Comparison of ENCODE assay signal across 1 cellular context in the genomic region with DNA sequence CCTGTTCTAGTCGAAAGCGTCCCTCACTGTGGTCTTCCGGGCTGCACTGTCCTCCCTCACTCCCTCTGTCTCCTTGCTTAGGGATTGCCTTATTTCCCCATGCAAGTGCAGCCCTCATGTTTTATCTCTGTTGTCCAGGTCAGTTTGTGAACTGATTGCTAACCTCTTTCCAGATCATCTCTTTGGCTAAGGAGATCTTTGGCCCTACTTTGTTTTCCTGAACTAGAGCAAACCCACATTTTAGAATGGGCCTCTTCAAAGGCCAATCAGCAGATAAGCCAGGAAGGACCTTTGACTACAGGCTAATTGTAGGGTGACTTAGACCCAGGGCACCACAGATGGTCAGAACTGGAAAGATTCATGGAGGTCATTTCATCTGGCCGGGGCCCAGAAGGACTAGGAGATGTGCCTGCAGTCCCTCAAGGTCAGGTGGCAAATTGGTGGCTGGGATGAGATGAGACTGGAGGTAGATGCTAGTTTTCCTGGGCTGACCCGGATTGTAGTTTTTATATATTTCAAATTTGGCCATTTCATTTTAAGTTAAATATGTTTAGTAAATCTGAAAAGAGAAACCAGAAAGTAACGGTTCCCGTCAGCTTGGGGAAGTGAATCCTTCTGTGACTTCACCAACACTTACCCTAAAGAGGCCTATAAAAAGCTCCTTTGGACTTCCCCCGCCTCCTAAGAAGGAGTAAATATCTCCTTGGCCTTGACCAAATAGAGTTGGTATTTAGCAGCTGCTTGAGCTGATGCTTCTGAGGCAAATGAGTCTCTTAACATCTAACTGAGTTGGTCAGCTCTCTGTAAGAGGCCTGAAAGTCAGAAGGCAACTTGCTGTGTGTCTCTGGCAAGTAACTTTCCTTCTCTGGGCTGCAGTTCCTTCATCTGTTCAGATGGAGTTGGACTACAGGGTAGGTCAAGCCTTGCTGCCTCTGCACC.
TF ChIP-seq lines count a peak whose summit lies in the region.

No MANE protein-coding gene starts in this region.

TF ChIP-seq in HepG2, 621 proteins besides CTCF, POLR2A, EP300 and RAD21 (continued from another document and continues in another):
- no peak for TF ChIP-seq IKZF4 (CRISPR knock-in tag; IDR thresholded peaks at IDR 0.05; ENCODE audit: borderline replicate concordance, low read depth, not compliant biosample characterization)
- no peak for TF ChIP-seq ZNF33A (CRISPR knock-in tag; IDR thresholded peaks at IDR 0.05; ENCODE audit: borderline replicate concordance)
- no peak for TF ChIP-seq ZNF468 (CRISPR knock-in tag; IDR thresholded peaks at IDR 0.05)
- peak; percentile 55; the same call in 1 of the 2 replicates for TF ChIP-seq KDM1A (CRISPR knock-in tag; IDR thresholded peaks at IDR 0.05)
- no peak for TF ChIP-seq MED8 (CRISPR knock-in tag; IDR thresholded peaks at IDR 0.05; ENCODE audit: insufficient replicate concordance)
- peak; percentile 95 for TF ChIP-seq TBX2 (CRISPR knock-in tag; IDR thresholded peaks at IDR 0.05; ENCODE audit: borderline replicate concordance)
- TF ChIP-seq STAT5B (CRISPR knock-in tag; IDR thresholded peaks at IDR 0.05) = no peak
- no peak for TF ChIP-seq MTF1 (CRISPR knock-in tag; IDR thresholded peaks at IDR 0.05)
- peak; percentile 62; the same call in 1 of the 2 replicates for TF ChIP-seq ZSCAN31 (CRISPR knock-in tag; IDR thresholded peaks at IDR 0.05; ENCODE audit: low read depth)
- TF ChIP-seq, protein P1, sequence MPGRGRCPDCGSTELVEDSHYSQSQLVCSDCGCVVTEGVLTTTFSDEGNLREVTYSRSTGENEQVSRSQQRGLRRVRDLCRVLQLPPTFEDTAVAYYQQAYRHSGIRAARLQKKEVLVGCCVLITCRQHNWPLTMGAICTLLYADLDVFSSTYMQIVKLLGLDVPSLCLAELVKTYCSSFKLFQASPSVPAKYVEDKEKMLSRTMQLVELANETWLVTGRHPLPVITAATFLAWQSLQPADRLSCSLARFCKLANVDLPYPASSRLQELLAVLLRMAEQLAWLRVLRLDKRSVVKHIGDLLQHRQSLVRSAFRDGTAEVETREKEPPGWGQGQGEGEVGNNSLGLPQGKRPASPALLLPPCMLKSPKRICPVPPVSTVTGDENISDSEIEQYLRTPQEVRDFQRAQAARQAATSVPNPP (CRISPR knock-in tag; IDR thresholded peaks at IDR 0.05) = no peak; the same call in 1 of the 2 replicates
- no peak for TF ChIP-seq CHCHD3 (CRISPR knock-in tag; IDR thresholded peaks at IDR 0.05)
- no peak for TF ChIP-seq ZNF333 (CRISPR knock-in tag; IDR thresholded peaks at IDR 0.05; ENCODE audit: borderline replicate concordance)
- TF ChIP-seq, protein P2, sequence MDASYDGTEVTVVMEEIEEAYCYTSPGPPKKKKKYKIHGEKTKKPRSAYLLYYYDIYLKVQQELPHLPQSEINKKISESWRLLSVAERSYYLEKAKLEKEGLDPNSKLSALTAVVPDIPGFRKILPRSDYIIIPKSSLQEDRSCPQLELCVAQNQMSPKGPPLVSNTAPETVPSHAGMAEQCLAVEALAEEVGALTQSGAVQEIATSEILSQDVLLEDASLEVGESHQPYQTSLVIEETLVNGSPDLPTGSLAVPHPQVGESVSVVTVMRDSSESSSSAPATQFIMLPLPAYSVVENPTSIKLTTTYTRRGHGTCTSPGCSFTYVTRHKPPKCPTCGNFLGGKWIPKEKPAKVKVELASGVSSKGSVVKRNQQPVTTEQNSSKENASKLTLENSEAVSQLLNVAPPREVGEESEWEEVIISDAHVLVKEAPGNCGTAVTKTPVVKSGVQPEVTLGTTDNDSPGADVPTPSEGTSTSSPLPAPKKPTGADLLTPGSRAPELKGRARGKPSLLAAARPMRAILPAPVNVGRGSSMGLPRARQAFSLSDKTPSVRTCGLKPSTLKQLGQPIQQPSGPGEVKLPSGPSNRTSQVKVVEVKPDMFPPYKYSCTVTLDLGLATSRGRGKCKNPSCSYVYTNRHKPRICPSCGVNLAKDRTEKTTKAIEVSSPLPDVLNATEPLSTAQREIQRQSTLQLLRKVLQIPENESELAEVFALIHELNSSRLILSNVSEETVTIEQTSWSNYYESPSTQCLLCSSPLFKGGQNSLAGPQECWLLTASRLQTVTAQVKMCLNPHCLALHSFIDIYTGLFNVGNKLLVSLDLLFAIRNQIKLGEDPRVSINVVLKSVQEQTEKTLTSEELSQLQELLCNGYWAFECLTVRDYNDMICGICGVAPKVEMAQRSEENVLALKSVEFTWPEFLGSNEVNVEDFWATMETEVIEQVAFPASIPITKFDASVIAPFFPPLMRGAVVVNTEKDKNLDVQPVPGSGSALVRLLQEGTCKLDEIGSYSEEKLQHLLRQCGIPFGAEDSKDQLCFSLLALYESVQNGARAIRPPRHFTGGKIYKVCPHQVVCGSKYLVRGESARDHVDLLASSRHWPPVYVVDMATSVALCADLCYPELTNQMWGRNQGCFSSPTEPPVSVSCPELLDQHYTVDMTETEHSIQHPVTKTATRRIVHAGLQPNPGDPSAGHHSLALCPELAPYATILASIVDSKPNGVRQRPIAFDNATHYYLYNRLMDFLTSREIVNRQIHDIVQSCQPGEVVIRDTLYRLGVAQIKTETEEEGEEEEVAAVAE (CRISPR knock-in tag; IDR thresholded peaks at IDR 0.05; ENCODE audit: borderline replicate concordance) = 0 out of 2 replicates have a peak, but pooled peaks have one; percentile 10
- TF ChIP-seq ZNF615 (CRISPR knock-in tag; IDR thresholded peaks at IDR 0.05; ENCODE audit: borderline replicate concordance) = no peak
- peak; percentile 77; the same call in 1 of the 2 replicates for TF ChIP-seq ZNF296 (CRISPR knock-in tag; conservative IDR thresholded peaks at IDR 0.05)
- no peak for TF ChIP-seq KDM5B (CRISPR knock-in tag; IDR thresholded peaks at IDR 0.05; ENCODE audit: borderline replicate concordance)
- TF ChIP-seq ZNF773 (CRISPR knock-in tag; IDR thresholded peaks at IDR 0.05; ENCODE audit: borderline replicate concordance) = no peak
- no peak; the same call in 1 of the 2 replicates for TF ChIP-seq SMAD1 (CRISPR knock-in tag; IDR thresholded peaks at IDR 0.05; ENCODE audit: borderline replicate concordance, low read depth)
- 0 out of 2 replicates have a peak, but pooled peaks have one; percentile 61 for TF ChIP-seq ZNF501 (CRISPR knock-in tag; IDR thresholded peaks at IDR 0.05)
- TF ChIP-seq ZMYM4 (CRISPR knock-in tag; IDR thresholded peaks at IDR 0.05) = peak; percentile 90
- TF ChIP-seq ZNF124 (CRISPR knock-in tag; IDR thresholded peaks at IDR 0.05) = no peak
- no peak for TF ChIP-seq ZNF282 (IDR thresholded peaks at IDR 0.05; ENCODE audit: partially characterized antibody)
- TF ChIP-seq, protein P3, sequence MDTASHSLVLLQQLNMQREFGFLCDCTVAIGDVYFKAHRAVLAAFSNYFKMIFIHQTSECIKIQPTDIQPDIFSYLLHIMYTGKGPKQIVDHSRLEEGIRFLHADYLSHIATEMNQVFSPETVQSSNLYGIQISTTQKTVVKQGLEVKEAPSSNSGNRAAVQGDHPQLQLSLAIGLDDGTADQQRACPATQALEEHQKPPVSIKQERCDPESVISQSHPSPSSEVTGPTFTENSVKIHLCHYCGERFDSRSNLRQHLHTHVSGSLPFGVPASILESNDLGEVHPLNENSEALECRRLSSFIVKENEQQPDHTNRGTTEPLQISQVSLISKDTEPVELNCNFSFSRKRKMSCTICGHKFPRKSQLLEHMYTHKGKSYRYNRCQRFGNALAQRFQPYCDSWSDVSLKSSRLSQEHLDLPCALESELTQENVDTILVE (CRISPR knock-in tag; IDR thresholded peaks at IDR 0.05) = peak; percentile 75; the same call in 1 of the 2 replicates
- peak; percentile 64; the same call in 1 of the 2 replicates for TF ChIP-seq REPIN1 (CRISPR knock-in tag; IDR thresholded peaks at IDR 0.05; ENCODE audit: borderline replicate concordance, low read depth)
- TF ChIP-seq NR2F1 (CRISPR knock-in tag; IDR thresholded peaks at IDR 0.05) = peak; percentile 67 to 79; a peak in 3 of 4 replicates
- TF ChIP-seq, protein P4, sequence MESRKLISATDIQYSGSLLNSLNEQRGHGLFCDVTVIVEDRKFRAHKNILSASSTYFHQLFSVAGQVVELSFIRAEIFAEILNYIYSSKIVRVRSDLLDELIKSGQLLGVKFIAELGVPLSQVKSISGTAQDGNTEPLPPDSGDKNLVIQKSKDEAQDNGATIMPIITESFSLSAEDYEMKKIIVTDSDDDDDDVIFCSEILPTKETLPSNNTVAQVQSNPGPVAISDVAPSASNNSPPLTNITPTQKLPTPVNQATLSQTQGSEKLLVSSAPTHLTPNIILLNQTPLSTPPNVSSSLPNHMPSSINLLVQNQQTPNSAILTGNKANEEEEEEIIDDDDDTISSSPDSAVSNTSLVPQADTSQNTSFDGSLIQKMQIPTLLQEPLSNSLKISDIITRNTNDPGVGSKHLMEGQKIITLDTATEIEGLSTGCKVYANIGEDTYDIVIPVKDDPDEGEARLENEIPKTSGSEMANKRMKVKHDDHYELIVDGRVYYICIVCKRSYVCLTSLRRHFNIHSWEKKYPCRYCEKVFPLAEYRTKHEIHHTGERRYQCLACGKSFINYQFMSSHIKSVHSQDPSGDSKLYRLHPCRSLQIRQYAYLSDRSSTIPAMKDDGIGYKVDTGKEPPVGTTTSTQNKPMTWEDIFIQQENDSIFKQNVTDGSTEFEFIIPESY (CRISPR knock-in tag; IDR thresholded peaks at IDR 0.05) = no peak
- TF ChIP-seq FOSL1 (CRISPR knock-in tag; IDR thresholded peaks at IDR 0.05; ENCODE audit: borderline replicate concordance) = no peak
- TF ChIP-seq MAFF (IDR thresholded peaks at IDR 0.05; ENCODE audit: low read depth, low read length) = no peak
- no peak for TF ChIP-seq IKZF1 (IDR thresholded peaks at IDR 0.05)
- no peak for TF ChIP-seq CHD2 (IDR thresholded peaks at IDR 0.05; ENCODE audit: low read depth, low read length)
- TF ChIP-seq AGO1 (IDR thresholded peaks at IDR 0.05; ENCODE audit: low read depth, low read length, poor library complexity, severe bottlenecking) = no peak
- TF ChIP-seq SALL2 (CRISPR knock-in tag; IDR thresholded peaks at IDR 0.05) = no peak
- TF ChIP-seq, protein P5, sequence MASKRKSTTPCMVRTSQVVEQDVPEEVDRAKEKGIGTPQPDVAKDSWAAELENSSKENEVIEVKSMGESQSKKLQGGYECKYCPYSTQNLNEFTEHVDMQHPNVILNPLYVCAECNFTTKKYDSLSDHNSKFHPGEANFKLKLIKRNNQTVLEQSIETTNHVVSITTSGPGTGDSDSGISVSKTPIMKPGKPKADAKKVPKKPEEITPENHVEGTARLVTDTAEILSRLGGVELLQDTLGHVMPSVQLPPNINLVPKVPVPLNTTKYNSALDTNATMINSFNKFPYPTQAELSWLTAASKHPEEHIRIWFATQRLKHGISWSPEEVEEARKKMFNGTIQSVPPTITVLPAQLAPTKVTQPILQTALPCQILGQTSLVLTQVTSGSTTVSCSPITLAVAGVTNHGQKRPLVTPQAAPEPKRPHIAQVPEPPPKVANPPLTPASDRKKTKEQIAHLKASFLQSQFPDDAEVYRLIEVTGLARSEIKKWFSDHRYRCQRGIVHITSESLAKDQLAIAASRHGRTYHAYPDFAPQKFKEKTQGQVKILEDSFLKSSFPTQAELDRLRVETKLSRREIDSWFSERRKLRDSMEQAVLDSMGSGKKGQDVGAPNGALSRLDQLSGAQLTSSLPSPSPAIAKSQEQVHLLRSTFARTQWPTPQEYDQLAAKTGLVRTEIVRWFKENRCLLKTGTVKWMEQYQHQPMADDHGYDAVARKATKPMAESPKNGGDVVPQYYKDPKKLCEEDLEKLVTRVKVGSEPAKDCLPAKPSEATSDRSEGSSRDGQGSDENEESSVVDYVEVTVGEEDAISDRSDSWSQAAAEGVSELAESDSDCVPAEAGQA (IDR thresholded peaks at IDR 0.05; ENCODE audit: low read depth) = peak; percentile 64; the same call in 1 of the 2 replicates
- TF ChIP-seq, protein P5 (CRISPR knock-in tag; IDR thresholded peaks at IDR 0.05; ENCODE audit: borderline replicate concordance) = no peak
- TF ChIP-seq SP1 (IDR thresholded peaks at IDR 0.05) = no peak
- 0 out of 2 replicates have a peak, but pooled peaks have one; percentile 37 for TF ChIP-seq SP1 (CRISPR knock-in tag; IDR thresholded peaks at IDR 0.05)
- no peak for TF ChIP-seq ZNF251 (CRISPR knock-in tag; IDR thresholded peaks at IDR 0.05)
- TF ChIP-seq, protein P6, sequence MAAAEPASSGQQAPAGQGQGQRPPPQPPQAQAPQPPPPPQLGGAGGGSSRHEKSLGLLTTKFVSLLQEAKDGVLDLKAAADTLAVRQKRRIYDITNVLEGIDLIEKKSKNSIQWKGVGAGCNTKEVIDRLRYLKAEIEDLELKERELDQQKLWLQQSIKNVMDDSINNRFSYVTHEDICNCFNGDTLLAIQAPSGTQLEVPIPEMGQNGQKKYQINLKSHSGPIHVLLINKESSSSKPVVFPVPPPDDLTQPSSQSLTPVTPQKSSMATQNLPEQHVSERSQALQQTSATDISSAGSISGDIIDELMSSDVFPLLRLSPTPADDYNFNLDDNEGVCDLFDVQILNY (CRISPR knock-in tag; conservative IDR thresholded peaks at IDR 0.05) = no peak
- no peak for TF ChIP-seq ZNF83 (CRISPR knock-in tag; IDR thresholded peaks at IDR 0.05; ENCODE audit: borderline replicate concordance)
- TF ChIP-seq, protein P7, sequence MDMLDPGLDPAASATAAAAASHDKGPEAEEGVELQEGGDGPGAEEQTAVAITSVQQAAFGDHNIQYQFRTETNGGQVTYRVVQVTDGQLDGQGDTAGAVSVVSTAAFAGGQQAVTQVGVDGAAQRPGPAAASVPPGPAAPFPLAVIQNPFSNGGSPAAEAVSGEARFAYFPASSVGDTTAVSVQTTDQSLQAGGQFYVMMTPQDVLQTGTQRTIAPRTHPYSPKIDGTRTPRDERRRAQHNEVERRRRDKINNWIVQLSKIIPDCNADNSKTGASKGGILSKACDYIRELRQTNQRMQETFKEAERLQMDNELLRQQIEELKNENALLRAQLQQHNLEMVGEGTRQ (IDR thresholded peaks at IDR 0.05; ENCODE audit: low read depth, low read length) = no peak
- TF ChIP-seq, protein P7 (CRISPR knock-in tag; IDR thresholded peaks at IDR 0.05; ENCODE audit: borderline replicate concordance) = 0 out of 2 replicates have a peak, but pooled peaks have one; percentile 34
- TF ChIP-seq ZNF160 (CRISPR knock-in tag; IDR thresholded peaks at IDR 0.05) = no peak
- no peak for TF ChIP-seq ZNF780A (CRISPR knock-in tag; IDR thresholded peaks at IDR 0.05)
